Comparison of ENCODE assay signal across 25 cellular contexts in the genomic region with DNA sequence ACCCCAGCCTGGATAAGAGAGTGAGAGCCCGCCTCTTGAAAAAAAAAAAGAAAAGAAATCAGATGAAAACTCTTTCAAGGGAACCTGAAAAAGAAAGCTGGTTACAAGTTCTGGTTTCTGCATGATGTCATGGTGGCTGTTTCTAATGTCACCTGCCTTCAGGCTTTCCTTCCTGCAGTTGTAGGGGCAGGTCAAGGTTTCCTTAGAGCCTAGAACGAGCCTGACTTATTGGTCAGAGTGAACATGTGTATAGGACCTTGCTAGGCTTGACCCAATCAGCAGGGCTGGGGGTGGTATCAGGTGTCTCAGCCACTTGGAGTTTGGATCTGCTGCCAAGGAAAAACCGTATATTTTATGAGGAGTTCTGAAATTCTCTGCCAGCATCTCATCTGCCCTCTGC. TPM values are rescaled to one million over a fixed set of nuclear protein-coding genes. Genes with fewer than 3 reads are reported as not detected.
DNase-seq lines count a peak whose midpoint lies in the region; ATAC-seq and TF ChIP-seq lines count a peak whose summit lies in the region.
"Had no signal": no experiment of that assay in that cellular context is flagged by ENCODE, and none has a peak within 500 bp of the region (broad histone marks: within the 10 kb centered on the region; RNA-seq: fewer than 3 reads in every experiment).

No MANE protein-coding gene starts in this region.

- WGBS in transverse colon (ENCODE audit: low coverage in 1 of 2), 2 donors, result 72 to 90% methylated on average over 2 to 3 of the region's 3 CpGs

- H3K36me3 Mint-ChIP-seq in naive thymus-derived CD4-positive, alpha-beta T cell, result peaks cover 11 to 19% (median 16%) of the 10 kb centered on the region in 5 donors

- intact Hi-C loops in transverse colon (cut with DNase I; ENCODE audit: low total_unique reads), result no loop called here
- intact Hi-C loops in naive thymus-derived CD4-positive, alpha-beta T cell (cut with micrococcal nuclease), result no loop called here

- no peaks in the 10 kb centered on the region for H3K27me3 ChIP-seq in GM06990 (replicated peaks; ENCODE audit: control insufficient read depth, insufficient read depth, low read length)
- no peaks in the 10 kb centered on the region for H3K27me3 ChIP-seq in transverse colon
- no peaks in the 10 kb centered on the region for H3K27me3 ChIP-seq in naive thymus-derived CD4-positive, alpha-beta T cell (ENCODE audit: control insufficient read depth in 2 of 2, insufficient read depth in 2 of 2, low read length in 2 of 2)
- H3K27me3 ChIP-seq: ovary, right lobe of liver, upper lobe of left lung had no signal

- H3K9me3 ChIP-seq in HEK293 (ENCODE audit: control insufficient read depth, insufficient read depth, low read depth, low read length) (no peaks in the 10 kb centered on the region), transverse colon (no peaks in the 10 kb centered on the region)
- H3K9me3 ChIP-seq in naive thymus-derived CD4-positive, alpha-beta T cell (ENCODE audit: control insufficient read depth in 2 of 3, low read length in 3 of 3), result no peaks in the 10 kb centered on the region
- H3K9me3 ChIP-seq: ovary, right lobe of liver, upper lobe of left lung had no signal

- H3K4me3 ChIP-seq in GM06990 (replicated peaks; ENCODE audit: low read depth, low read length), result no peak overlapping the region
- H3K4me3 ChIP-seq in GM12865 (ENCODE audit: low read depth, low read length), result no peak overlapping the region
- no peak overlapping the region for H3K4me3 ChIP-seq in HEK293 (ENCODE audit: low read depth, low read length)
- H3K4me3 ChIP-seq in transverse colon, result no peak overlapping the region
- H3K4me3 ChIP-seq in naive thymus-derived CD4-positive, alpha-beta T cell (ENCODE audit: low read length), result no peak overlapping the region
- H3K4me3 ChIP-seq: K562, ovary, right lobe of liver, upper lobe of left lung had no signal

- H3K27ac ChIP-seq in HEK293 (ENCODE audit: extremely low read depth, low read depth, low read length) (no peak overlapping the region), VCaP (peak overlapping the region; percentile 84), transverse colon (no peak overlapping the region)
- H3K27ac ChIP-seq in naive thymus-derived CD4-positive, alpha-beta T cell (ENCODE audit: low read depth, low read length), result no peak overlapping the region
- H3K27ac ChIP-seq: ovary, right lobe of liver, upper lobe of left lung had no signal

- no peak for TF ChIP-seq EP300 in transverse colon (IDR thresholded peaks at IDR 0.05; ENCODE audit: low read depth)

- POLR2A ChIA-PET in HEK293 (lab: Yijun Ruan, JAX), result no interaction called here
- POLR2A ChIA-PET in naive thymus-derived CD4-positive, alpha-beta T cell (lab: Charles Lee), result interaction anchor here (0.8 kb wide), 1 partner anchor 91 kb away, joined by 6 read pairs; no protein-coding TSS in a partner anchor

- H3K36me3 ChIP-seq in GM06990 (ENCODE audit: control insufficient read depth, insufficient read depth, low read length) (peaks cover 33% of the 10 kb centered on the region), HEK293 (ENCODE audit: control insufficient read depth in 2 of 2, insufficient read depth in 1 of 2, low read length in 2 of 2) (peaks cover 16 to 71% of the 10 kb centered on the region in 2 experiments), transverse colon (peaks cover 0 to 12% (median 2%) of the 10 kb centered on the region in 4 donors)
- peaks cover 11 to 58% (median 12%) of the 10 kb centered on the region in 3 experiments for H3K36me3 ChIP-seq in naive thymus-derived CD4-positive, alpha-beta T cell (ENCODE audit: control insufficient read depth in 2 of 3, insufficient read depth in 3 of 3, low read length in 3 of 3)
- H3K36me3 ChIP-seq: ovary had no signal

- no peak overlapping the region for H3K4me3 Mint-ChIP-seq in naive thymus-derived CD4-positive, alpha-beta T cell
- H3K4me3 Mint-ChIP-seq: stimulated activated effector memory CD8-positive, alpha-beta T cell treated with anti-CD3 and anti-CD28 coated beads, Interleukin-12 subunit alpha, Interleukin-12 subunit beta, amount 100 ng/mL, for 72 hours had no signal

- CTCF ChIA-PET in HEK293 (lab: Yijun Ruan, JAX), result no interaction called here
- CTCF ChIA-PET in naive thymus-derived CD4-positive, alpha-beta T cell (lab: Charles Lee), result no interaction called here

- H3K9me3 Mint-ChIP-seq in naive thymus-derived CD4-positive, alpha-beta T cell, result no peaks in the 10 kb centered on the region
- H3K9me3 Mint-ChIP-seq: stimulated activated effector memory CD8-positive, alpha-beta T cell treated with anti-CD3 and anti-CD28 coated beads, Interleukin-12 subunit alpha, Interleukin-12 subunit beta, amount 100 ng/mL, for 72 hours had no signal

- H3K4me1 ChIP-seq in HEK293 (ENCODE audit: control insufficient read depth, insufficient read depth, low read length) (no peaks in the 10 kb centered on the region), transverse colon (peaks cover 5 to 33% (median 23%) of the 10 kb centered on the region in 4 donors)
- peaks cover 6 to 9% of the 10 kb centered on the region in 2 donors for H3K4me1 ChIP-seq in naive thymus-derived CD4-positive, alpha-beta T cell (ENCODE audit: control insufficient read depth in 2 of 2, insufficient read depth in 2 of 2, low read length in 2 of 2)

- TF ChIP-seq POLR2A in transverse colon (IDR thresholded peaks at IDR 0.05), result no peak

- in situ Hi-C loops in transverse colon (cut with MboI; ENCODE audit: low pct_ligation_motif_present in 1 of 4, low pct_unique_long_range_greater_than_20kb in 1 of 4, low sequenced_read_pairs in 3 of 4), result loop anchor here in 1 of 4 donors (25.0 kb wide), 1 partner anchor 97 kb away; the partner anchor contains the start of genes INAFM2 and PLCB2

- ATAC-seq in naive thymus-derived CD4-positive, alpha-beta T cell, result no peak
- ATAC-seq: K562; right lobe of liver; stimulated activated effector memory CD8-positive, alpha-beta T cell treated with anti-CD3 and anti-CD28 coated beads, Interleukin-12 subunit alpha, Interleukin-12 subunit beta, amount 100 ng/mL, for 72 hours had no signal

- peak overlapping the region in 2 of 9 donors; percentile 32 to 38 for H3K27ac Mint-ChIP-seq in naive thymus-derived CD4-positive, alpha-beta T cell
- H3K27ac Mint-ChIP-seq: stimulated activated effector memory CD8-positive, alpha-beta T cell treated with anti-CD3 and anti-CD28 coated beads, Interleukin-12 subunit alpha, Interleukin-12 subunit beta, amount 100 ng/mL, for 72 hours had no signal

- no peak for TF ChIP-seq CTCF in GM06990 (IDR thresholded peaks at IDR 0.05; ENCODE audit: insufficient read depth, low read length, poor library complexity, severe bottlenecking)
- TF ChIP-seq CTCF in GM12865 (IDR thresholded peaks at IDR 0.05; ENCODE audit: insufficient read depth, low read depth, low read length, missing control alignments), result no peak
- TF ChIP-seq CTCF in HEK293 (tag by site-specific recombination; IDR thresholded peaks at IDR 0.05), result no peak
- TF ChIP-seq CTCF in VCaP (conservative IDR thresholded peaks at IDR 0.05), result peak; percentile 18; the same call in 1 of the 2 replicates
- TF ChIP-seq CTCF in transverse colon (IDR thresholded peaks at IDR 0.05), result no peak

- H3K4me1 Mint-ChIP-seq in naive thymus-derived CD4-positive, alpha-beta T cell, result peaks cover 9 to 46% (median 29%) of the 10 kb centered on the region in 7 donors

- H3K27me3 Mint-ChIP-seq in naive thymus-derived CD4-positive, alpha-beta T cell, result no peaks in the 10 kb centered on the region

- peak; percentile 19 for DNase-seq in GM06990 (ENCODE audit: extremely low read depth, insufficient read length)
- DNase-seq in GM12865 (ENCODE audit: low read depth), result peak; percentile 80
- DNase-seq in transverse colon, result no peak
- no peak for DNase-seq in HPDE6-E6E7 (ENCODE audit: extremely low spot score)
- DNase-seq in naive thymus-derived CD4-positive, alpha-beta T cell, result no peak
- DNase-seq: activated effector memory CD4-positive, alpha-beta T cell treated with anti-CD3 and anti-CD28 coated beads, Interleukin-2, amount 50 U/mL, for 16 hours; cerebellar nuclear complex; DND-41; effector CD4-positive, alpha-beta T cell; kidney; NCI-H1048; NCI-H2107; NCI-H748 treated with DMSO at 0.1 percent for 48 hours; OCI-M1; ovary; right lobe of liver; SHP77 treated with DMSO at 0.1 percent for 48 hours; upper lobe of left lung had no signal

RNA-seq across cellular contexts. Expression of gene IVD, which starts 3.8 kb away (rescaled TPM):
- total RNA-seq in transverse colon, result 100 to 1,000 TPM in 1 of 4 donors, 10 to 100 TPM in 3; 51.4 to 122 (median 58.7) TPM
- total RNA-seq in naive thymus-derived CD4-positive, alpha-beta T cell, result 10 to 100 TPM; 47.2 to 81.8 (median 64.7) TPM
- 10 to 100 TPM; 27.1 to 42.4 TPM for polyA plus RNA-seq in naive thymus-derived CD4-positive, alpha-beta T cell

RNA-seq across cellular contexts. Expression of gene KNSTRN, which starts 26.8 kb away (rescaled TPM):
- total RNA-seq in transverse colon, result 10 to 100 TPM in 1 of 4 donors, 1 to 10 TPM in 3; 7.5 to 80.4 (median 8.3) TPM
- 10 to 100 TPM in 1 of 5 experiments, 1 to 10 TPM in 4; 3.7 to 39.6 (median 6.2) TPM for total RNA-seq in naive thymus-derived CD4-positive, alpha-beta T cell
- 1 to 10 TPM; 3.7 to 5.2 TPM for polyA plus RNA-seq in naive thymus-derived CD4-positive, alpha-beta T cell

RNA-seq across cellular contexts. Expression of gene BAHD1, which starts 31.4 kb away (rescaled TPM):
- 10 to 100 TPM in 3 of 4 donors, 1 to 10 TPM in 1; 9.0 to 35.5 (median 26.4) TPM for total RNA-seq in transverse colon
- 10 to 100 TPM; 28.4 to 48.8 (median 31.2) TPM for total RNA-seq in naive thymus-derived CD4-positive, alpha-beta T cell
- 1 to 10 TPM; 2.2 to 3.9 TPM for polyA plus RNA-seq in naive thymus-derived CD4-positive, alpha-beta T cell

RNA-seq across cellular contexts. Expression of gene DISP2, which starts 51.3 kb away (rescaled TPM):
- total RNA-seq in transverse colon, result 10 to 100 TPM in 2 of 4 donors, 1 to 10 TPM in 2; 8.6 to 12.9 (median 10.9) TPM
- total RNA-seq in naive thymus-derived CD4-positive, alpha-beta T cell, result under 1 TPM in 4 of 5 experiments, not detected in 1; 0.05 to 0.51 (median 0.07) TPM
- not detected for polyA plus RNA-seq in naive thymus-derived CD4-positive, alpha-beta T cell

RNA-seq across cellular contexts. Expression of gene PHGR1, which starts 58.5 kb away (rescaled TPM):
- total RNA-seq in transverse colon, result 1,000 to 10,000 TPM; 2,387 to 4,992 (median 3,189) TPM
- total RNA-seq in naive thymus-derived CD4-positive, alpha-beta T cell, result not detected
- polyA plus RNA-seq in naive thymus-derived CD4-positive, alpha-beta T cell, result not detected
- total RNA-seq: frontal cortex; K562; kidney; lung microvascular endothelial cell; right lobe of liver; T-helper 1 cell treated with Interleukin-12 subunit alpha and Interleukin-12 subunit beta and Interleukin-4 antibody, amounts not matched to agents 30 ng/mL and 1 ng/mL, for 36 hours had no signal
- polyA plus RNA-seq: K562 had no signal

Comparison
In these comparisons a context has a peak if more than half of its experiments do, and no peak if none do; other contexts are left out.
1. DNase-seq: peak in GM06990 (single experiment) and GM12865 (single experiment); none in transverse colon (single experiment), HPDE6-E6E7 (single experiment) and naive thymus-derived CD4-positive, alpha-beta T cell (0 of 9).